Comparison of ENCODE assay signal across 14 cellular contexts in the genomic region with DNA sequence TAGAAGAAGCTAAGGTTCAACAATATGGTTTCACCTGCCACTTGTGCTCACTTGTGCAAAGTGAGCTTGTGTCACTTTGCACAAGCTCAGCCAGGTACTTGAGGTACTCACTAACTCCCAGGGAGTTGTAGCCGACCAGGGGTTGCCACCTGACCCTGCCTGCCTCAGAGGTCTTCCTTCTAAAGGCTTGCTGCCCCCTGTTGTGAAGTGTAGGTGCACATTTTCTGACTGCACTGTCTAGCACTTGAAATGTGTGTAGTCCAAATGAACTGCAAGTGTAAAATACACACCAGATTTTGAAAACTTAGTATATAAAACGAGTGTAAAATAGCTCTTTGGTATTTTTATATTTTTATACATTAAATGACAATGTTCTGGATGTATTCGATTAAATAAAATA.
"Had no signal": no experiment of that assay in that cellular context is flagged by ENCODE, and none has a peak within 500 bp of the region (broad histone marks: within the 10 kb centered on the region; RNA-seq: fewer than 3 reads in every experiment).

No MANE protein-coding gene starts in this region.

- DNase-seq: activated CD8-positive, alpha-beta memory T cell treated with anti-CD3 and anti-CD28 coated beads, Interleukin-2, amount 50 U/mL, for 4 hours; activated CD8-positive, alpha-beta T cell treated with anti-CD3 and anti-CD28 coated beads for 36 hours; aorta; dorsolateral prefrontal cortex; foreskin keratinocyte; head of caudate nucleus; left colon; naive thymus-derived CD4-positive, alpha-beta T cell; posterior cingulate gyrus; small intestine; T-helper 9 cell; transverse colon had no signal

- H3K9me3 ChIP-seq: breast epithelium, right atrium auricular region, transverse colon had no signal

- H3K4me3 Mint-ChIP-seq: activated CD8-positive, alpha-beta T cell treated with anti-CD3 and anti-CD28 coated beads for 36 hours; naive thymus-derived CD4-positive, alpha-beta T cell had no signal

- H3K27ac Mint-ChIP-seq: activated CD8-positive, alpha-beta T cell treated with anti-CD3 and anti-CD28 coated beads for 36 hours had no signal

- H3K27me3 ChIP-seq: breast epithelium, dorsolateral prefrontal cortex, right atrium auricular region, transverse colon had no signal

- ATAC-seq: activated CD8-positive, alpha-beta T cell treated with anti-CD3 and anti-CD28 coated beads for 36 hours; foreskin keratinocyte; left colon; naive thymus-derived CD4-positive, alpha-beta T cell had no signal

- H3K36me3 ChIP-seq: breast epithelium, right atrium auricular region, transverse colon had no signal

- H3K27ac ChIP-seq: breast epithelium, dorsolateral prefrontal cortex, foreskin keratinocyte, right atrium auricular region, transverse colon had no signal

- H3K9me3 Mint-ChIP-seq: activated CD8-positive, alpha-beta T cell treated with anti-CD3 and anti-CD28 coated beads for 36 hours; naive thymus-derived CD4-positive, alpha-beta T cell had no signal

- H3K4me1 ChIP-seq: breast epithelium, right atrium auricular region had no signal

- H3K4me3 ChIP-seq: breast epithelium, dorsolateral prefrontal cortex, right atrium auricular region, transverse colon had no signal
